ENCODE assay signal across 8 cellular contexts in genomic region chr10:34637419-34637911, GRCh38.
A peak's percentile ranks its signal among the peaks of the same experiment; 100 is the strongest.
DNase-seq lines count a peak whose midpoint lies in the region; ATAC-seq and TF ChIP-seq lines count a peak whose summit lies in the region.

No MANE protein-coding gene starts in this region.

- H3K27ac Mint-ChIP-seq in glutamatergic neuron (ENCODE audit: unreplicated experiment): no peak overlapping the region

- H3K4me1 ChIP-seq in Panc1 (ENCODE audit: control insufficient read depth, insufficient read depth, low read length) (peaks cover 8% of the 10 kb centered on the region; the same call in 1 of the 2 replicates), prostate gland (replicated peaks) (peaks cover 6% of the 10 kb centered on the region), aorta (ENCODE audit: control insufficient read depth in 1 of 2, insufficient read depth in 2 of 2, low read length in 2 of 2) (no peaks in the 10 kb centered on the region)

- DNase-seq in DMS53 treated with DMSO at 0.1 percent for 48 hours (lab: John Stamatoyannopoulos, UW; ENCODE audit: unreplicated experiment): peak; percentile 40
- DNase-seq in Panc1 (ENCODE audit: low read depth, low spot score): peak; percentile 45
- peak; percentile 42 for DNase-seq in activated T-helper 9 cell treated with anti-CD3 and anti-CD28 coated beads, Interleukin-2, amount 50 U/mL, for 16 hours (ENCODE audit: low read depth)
- DNase-seq in glutamatergic neuron: peak; percentile 88
- DNase-seq in prostate gland (ENCODE audit: low spot score): peak; percentile 52
- peak; percentile 64 to 88 for DNase-seq in aorta

- intact Hi-C loops in Panc1 (cut with micrococcal nuclease; ENCODE audit: unreplicated experiment) (loop anchor here (5.0 kb wide), 2 partner anchors 110 to 1305 kb away; partner anchors contain the start of gene NRP1), prostate gland (cut with DNase I) (loop anchor here (5.0 to 10.0 kb wide), 2 partner anchors 523 to 1445 kb away; no protein-coding TSS in a partner anchor), aorta (cut with DNase I) (loop anchor here (5.0 to 10.0 kb wide), 6 partner anchors 113 to 1445 kb away; partner anchors contain the start of gene NRP1 (in 1 of the 2))

- WGBS in prostate gland: 31% methylated on average over 9 of the region's 9 CpGs
- 23 to 27% methylated on average over 9 of the region's 9 CpGs for WGBS in aorta, 2 donors

- in situ Hi-C loops in Panc1 (cut with HindIII; ENCODE audit: low pct_unique_long_range_greater_than_20kb, low sequenced_read_pairs): no loop called here

- POLR2A ChIA-PET in Panc1 (lab: Charles Lee): no interaction called here

- CTCF ChIA-PET in Panc1 (lab: Charles Lee): no interaction called here

- H3K27me3 ChIP-seq in Panc1 (ENCODE audit: control insufficient read depth, insufficient read depth, low read length) (no peaks in the 10 kb centered on the region), prostate gland (replicated peaks; ENCODE audit: insufficient read depth) (no peaks in the 10 kb centered on the region), aorta (ENCODE audit: control insufficient read depth in 1 of 2, insufficient read depth in 2 of 2, low read length in 1 of 2) (no peaks in the 10 kb centered on the region)

- no peaks in the 10 kb centered on the region for H3K36me3 ChIP-seq in Panc1 (ENCODE audit: control insufficient read depth, insufficient read depth, low read length)
- H3K36me3 ChIP-seq in prostate gland: no peaks in the 10 kb centered on the region
- H3K36me3 ChIP-seq in aorta (ENCODE audit: control insufficient read depth in 1 of 2, insufficient read depth in 2 of 2, low read length in 1 of 2): no peaks in the 10 kb centered on the region

- no peaks in the 10 kb centered on the region for H3K9me3 ChIP-seq in Panc1 (ENCODE audit: control insufficient read depth, insufficient read depth, low read depth, low read length)
- H3K9me3 ChIP-seq in prostate gland: no peaks in the 10 kb centered on the region
- H3K9me3 ChIP-seq in aorta (ENCODE audit: control insufficient read depth, low read length): no peaks in the 10 kb centered on the region

- no peak overlapping the region for H3K4me3 Mint-ChIP-seq in glutamatergic neuron (ENCODE audit: unreplicated experiment)

- peaks cover 4% of the 10 kb centered on the region for H3K27me3 Mint-ChIP-seq in glutamatergic neuron (ENCODE audit: unreplicated experiment)

- TF ChIP-seq POLR2A in prostate gland (IDR thresholded peaks at IDR 0.05): no peak

- H3K4me1 Mint-ChIP-seq in glutamatergic neuron (ENCODE audit: low read depth, unreplicated experiment): peaks cover 27% of the 10 kb centered on the region

- peaks cover 3% of the 10 kb centered on the region for H3K9me3 Mint-ChIP-seq in glutamatergic neuron (ENCODE audit: unreplicated experiment)

- ATAC-seq in GM19468 (IDR thresholded peaks at IDR 0.05; ENCODE audit: extremely low read depth, unreplicated experiment) (peak; percentile 54), HG03565 (IDR thresholded peaks at IDR 0.05; ENCODE audit: unreplicated experiment) (peak; percentile 78), Panc1 (peak; percentile 71; the same call in 1 of the 2 replicates), aorta (ENCODE audit: low FRiP score) (peak; percentile 87)

- H3K27ac ChIP-seq in Panc1 (ENCODE audit: low read length) (peak overlapping the region; percentile 23; the same call in 1 of the 2 replicates), prostate gland (no peak overlapping the region), aorta (ENCODE audit: low read depth in 1 of 2, low read length in 2 of 2) (no peak overlapping the region)

- TF ChIP-seq CTCF in Panc1 (IDR thresholded peaks at IDR 0.05): peak; percentile 92
- peak; percentile 95 for TF ChIP-seq CTCF in glutamatergic neuron (IDR thresholded peaks at IDR 0.05; ENCODE audit: partially characterized antibody, unreplicated experiment)
- TF ChIP-seq CTCF in prostate gland (IDR thresholded peaks at IDR 0.05): peak; percentile 80 to 92 (median 83)

- no peak overlapping the region for H3K4me3 ChIP-seq in Panc1 (ENCODE audit: low read depth in 2 of 2, low read length in 2 of 2)
- H3K4me3 ChIP-seq in prostate gland: no peak overlapping the region
- no peak overlapping the region for H3K4me3 ChIP-seq in aorta (ENCODE audit: low read length in 2 of 2)

- BruUV-seq in Panc1 (replicated peaks; lab: Mats Ljungman, UMichigan): no TSS peak

- no peaks in the 10 kb centered on the region for H3K36me3 Mint-ChIP-seq in glutamatergic neuron (ENCODE audit: unreplicated experiment)
